In genomic region chr1:232226197-232226681, GRCh38 we compare ENCODE assay signal across 9 cellular contexts.
DNase-seq lines count a peak whose midpoint lies in the region; ATAC-seq and TF ChIP-seq lines count a peak whose summit lies in the region.
"Had no signal": no experiment of that assay in that cellular context is flagged by ENCODE, and none has a peak within 500 bp of the region (broad histone marks: within the 10 kb centered on the region; RNA-seq: fewer than 3 reads in every experiment).

No MANE protein-coding gene starts in this region.

- POLR2A ChIA-PET in naive thymus-derived CD4-positive, alpha-beta T cell (lab: Charles Lee), result no interaction called here

- H3K36me3 ChIP-seq in naive thymus-derived CD4-positive, alpha-beta T cell (ENCODE audit: control insufficient read depth in 2 of 3, insufficient read depth in 3 of 3, low read length in 3 of 3), result no peaks in the 10 kb centered on the region

- no peak for ATAC-seq in naive thymus-derived CD4-positive, alpha-beta T cell
- ATAC-seq in GM18505 (IDR thresholded peaks at IDR 0.05; ENCODE audit: unreplicated experiment) (no peak), HG03354 (IDR thresholded peaks at IDR 0.05; ENCODE audit: poor library complexity, severe bottlenecking, unreplicated experiment) (no peak)

- no peak overlapping the region for H3K4me3 Mint-ChIP-seq in activated naive CD8-positive, alpha-beta T cell treated with anti-CD3 and anti-CD28 coated beads for 36 hours
- peak overlapping the region in 8 of 10 donors; percentile 13 to 67 (median 58) for H3K4me3 Mint-ChIP-seq in naive thymus-derived CD4-positive, alpha-beta T cell

- H3K4me1 ChIP-seq in naive thymus-derived CD4-positive, alpha-beta T cell (ENCODE audit: control insufficient read depth in 2 of 2, insufficient read depth in 2 of 2, low read length in 2 of 2), result peaks cover 11% of the 10 kb centered on the region in 2 donors

- peaks cover 10% of the 10 kb centered on the region for H3K27me3 Mint-ChIP-seq in activated naive CD8-positive, alpha-beta T cell treated with anti-CD3 and anti-CD28 coated beads for 36 hours
- H3K27me3 Mint-ChIP-seq in naive thymus-derived CD4-positive, alpha-beta T cell, result peaks cover 0 to 10% (median 5%) of the 10 kb centered on the region in 5 donors

- no peaks in the 10 kb centered on the region for H3K9me3 Mint-ChIP-seq in activated naive CD8-positive, alpha-beta T cell treated with anti-CD3 and anti-CD28 coated beads for 36 hours
- H3K9me3 Mint-ChIP-seq in naive thymus-derived CD4-positive, alpha-beta T cell, result no peaks in the 10 kb centered on the region
- H3K9me3 Mint-ChIP-seq: immature natural killer cell had no signal

- no peaks in the 10 kb centered on the region for H3K9me3 ChIP-seq in naive thymus-derived CD4-positive, alpha-beta T cell (ENCODE audit: control insufficient read depth in 2 of 3, low read length in 3 of 3)

- no peaks in the 10 kb centered on the region for H3K27me3 ChIP-seq in naive thymus-derived CD4-positive, alpha-beta T cell (ENCODE audit: control insufficient read depth in 2 of 2, insufficient read depth in 2 of 2, low read length in 2 of 2)

- TF ChIP-seq POLR2A in GM18505 (IDR thresholded peaks at IDR 0.05; ENCODE audit: borderline replicate concordance, extremely low read depth, insufficient read depth, insufficient read length) (no peak), lower leg skin (IDR thresholded peaks at IDR 0.05) (no peak)

- peaks cover 8% of the 10 kb centered on the region for H3K4me1 Mint-ChIP-seq in activated naive CD8-positive, alpha-beta T cell treated with anti-CD3 and anti-CD28 coated beads for 36 hours
- peaks cover 7 to 24% (median 9%) of the 10 kb centered on the region in 7 donors for H3K4me1 Mint-ChIP-seq in naive thymus-derived CD4-positive, alpha-beta T cell

- 28 to 30% methylated on average over 5 of the region's 5 CpGs for WGBS in lower leg skin, 2 donors

- CTCF ChIA-PET in naive thymus-derived CD4-positive, alpha-beta T cell (lab: Charles Lee), result no interaction called here

- DNase-seq in GM04504 (ENCODE audit: low read depth) (peak; percentile 75), M059J (ENCODE audit: low read depth) (peak; percentile 98), lower leg skin (ENCODE audit: low spot score in 2 of 2) (no peak), NOMO-1 (lab: John Stamatoyannopoulos, UW; ENCODE audit: unreplicated experiment in 2 of 2) (no peak)
- DNase-seq in activated naive CD8-positive, alpha-beta T cell treated with anti-CD3 and anti-CD28 coated beads for 36 hours, result peak; percentile 26
- DNase-seq in naive thymus-derived CD4-positive, alpha-beta T cell, result peak in 7 of 9 donors; percentile 1 to 32 (median 22)

- H3K27ac ChIP-seq in naive thymus-derived CD4-positive, alpha-beta T cell (ENCODE audit: low read depth, low read length), result no peak overlapping the region

- H3K36me3 Mint-ChIP-seq in activated naive CD8-positive, alpha-beta T cell treated with anti-CD3 and anti-CD28 coated beads for 36 hours, result no peaks in the 10 kb centered on the region
- no peaks in the 10 kb centered on the region for H3K36me3 Mint-ChIP-seq in naive thymus-derived CD4-positive, alpha-beta T cell
- H3K36me3 Mint-ChIP-seq: immature natural killer cell had no signal

- TF ChIP-seq CTCF in lower leg skin (IDR thresholded peaks at IDR 0.05), result no peak

- H3K27ac Mint-ChIP-seq in activated naive CD8-positive, alpha-beta T cell treated with anti-CD3 and anti-CD28 coated beads for 36 hours, result no peak overlapping the region
- H3K27ac Mint-ChIP-seq in naive thymus-derived CD4-positive, alpha-beta T cell, result peak overlapping the region in 6 of 9 donors; percentile 14 to 71 (median 51)

- H3K4me3 ChIP-seq in naive thymus-derived CD4-positive, alpha-beta T cell (ENCODE audit: low read length), result no peak overlapping the region
- H3K4me3 ChIP-seq in lower leg skin (ENCODE audit: low read depth, poor library complexity, severe bottlenecking), result no peak overlapping the region

- intact Hi-C loops in naive thymus-derived CD4-positive, alpha-beta T cell (cut with micrococcal nuclease), result loop anchor here in 1 of 2 donors (10.0 kb wide), 1 partner anchor 399 kb away; no protein-coding TSS in a partner anchor
- intact Hi-C loops in lower leg skin (cut with DNase I; ENCODE audit: low total_unique reads), result no loop called here

Comparison
In these comparisons a context has a peak if more than half of its experiments do, and no peak if none do; other contexts are left out.
1. DNase-seq: peak in GM04504 (single experiment), M059J (single experiment), activated naive CD8-positive, alpha-beta T cell treated with anti-CD3 and anti-CD28 coated beads for 36 hours (single experiment) and naive thymus-derived CD4-positive, alpha-beta T cell (7 of 9); none in lower leg skin (0 of 2) and NOMO-1 (0 of 2).